26 cellular contexts compared by ENCODE assay signal in genomic region chr1:39342776-39343175, GRCh38.
"Had no signal": no experiment of that assay in that cellular context is flagged by ENCODE, and none has a peak within 500 bp of the region (broad histone marks: within the 10 kb centered on the region; RNA-seq: fewer than 3 reads in every experiment).

No MANE protein-coding gene starts in this region.

- H3K4me3 Mint-ChIP-seq: mesothelial cell of epicardium; naive B cell; nephron progenitor cell; stimulated activated naive B cell treated with anti-CD40 and anti-IgM and Interleukin-4, amounts not matched to agents 10 μg/mL and 1 μg/mL and 100 μg/mL, for 72 hours; stimulated activated naive CD8-positive, alpha-beta T cell treated with anti-CD3 and anti-CD28 coated beads, Interleukin-15, Interleukin-2, amounts not matched to agents 100 ng/mL and 50 ng/mL, for 24 hours had no signal

- H3K27ac Mint-ChIP-seq: mesothelial cell of epicardium; stimulated activated naive CD8-positive, alpha-beta T cell treated with anti-CD3 and anti-CD28 coated beads, Interleukin-15, Interleukin-2, amounts not matched to agents 100 ng/mL and 50 ng/mL, for 24 hours had no signal

- H3K4me1 Mint-ChIP-seq: mesothelial cell of epicardium, naive B cell, nephron progenitor cell had no signal

- FAIRE-seq: islet of Langerhans had no signal

- H3K9me3 Mint-ChIP-seq: mesothelial cell of epicardium; naive B cell; nephron progenitor cell; stimulated activated naive B cell treated with anti-CD40 and anti-IgM and Interleukin-4, amounts not matched to agents 10 μg/mL and 1 μg/mL and 100 μg/mL, for 72 hours; stimulated activated naive CD8-positive, alpha-beta T cell treated with anti-CD3 and anti-CD28 coated beads, Interleukin-15, Interleukin-2, amounts not matched to agents 100 ng/mL and 50 ng/mL, for 24 hours had no signal

- ATAC-seq: heart right ventricle; left cardiac atrium; left lung; mucosa of descending colon; psoas muscle; right cardiac atrium; stimulated activated naive B cell treated with anti-CD40 and anti-IgM and Interleukin-4, amounts not matched to agents 10 μg/mL and 1 μg/mL and 100 μg/mL, for 72 hours; upper lobe of right lung had no signal

- DNase-seq: dermis blood vessel endothelial cell; effector memory CD4-positive, alpha-beta T cell; erythroblast; esophagus squamous epithelium; foreskin melanocyte; glutamatergic neuron; heart right ventricle; hippocampal formation; left cardiac atrium; left lung; mesenchymal stem cell; mucosa of descending colon; naive B cell; nephron progenitor cell; nucleus accumbens; posterior cingulate gyrus; psoas muscle; right cardiac atrium; sigmoid colon; stimulated activated CD4-positive, alpha-beta T cell treated with anti-CD3 and anti-CD28 coated beads, Interleukin-2, amount 100 ng/mL, for 24 hours; stimulated activated CD4-positive, alpha-beta T cell treated with anti-CD3 and anti-CD28 coated beads, Interleukin-4, amount 100 ng/mL, for 24 hours; stimulated activated naive B cell treated with anti-CD40 and anti-IgM and Interleukin-4, amounts not matched to agents 10 μg/mL and 1 μg/mL and 100 μg/mL, for 72 hours; upper lobe of right lung had no signal

- H3K27me3 Mint-ChIP-seq: naive B cell; stimulated activated naive B cell treated with anti-CD40 and anti-IgM and Interleukin-4, amounts not matched to agents 10 μg/mL and 1 μg/mL and 100 μg/mL, for 72 hours; stimulated activated naive CD8-positive, alpha-beta T cell treated with anti-CD3 and anti-CD28 coated beads, Interleukin-15, Interleukin-2, amounts not matched to agents 100 ng/mL and 50 ng/mL, for 24 hours had no signal
